ENCODE assay signal across 9 cellular contexts in genomic region chr4:153643406-153644016, GRCh38. TPM values are rescaled to one million over a fixed set of nuclear protein-coding genes. Genes with fewer than 3 reads are reported as not detected.
A peak's percentile ranks its signal among the peaks of the same experiment; 100 is the strongest.
DNase-seq lines count a peak whose midpoint lies in the region; ATAC-seq and TF ChIP-seq lines count a peak whose summit lies in the region.
"Had no signal": no experiment of that assay in that cellular context is flagged by ENCODE, and none has a peak within 500 bp of the region (broad histone marks: within the 10 kb centered on the region; RNA-seq: fewer than 3 reads in every experiment).

No MANE protein-coding gene starts in this region.

- no peaks in the 10 kb centered on the region for H3K9me3 ChIP-seq in T-helper 17 cell (ENCODE audit: control insufficient read depth, low read length, poor library complexity, severe bottlenecking)
- H3K9me3 ChIP-seq: SJSA1 had no signal

- TF ChIP-seq CTCF in BJ (IDR thresholded peaks at IDR 0.05; ENCODE audit: insufficient read depth, low read depth, low read length) = peak; percentile 47

- DNase-seq in BJ (ENCODE audit: low read depth) (peak; percentile 9), NCI-H1417 (lab: John Stamatoyannopoulos, UW) (peak; percentile 14 to 79 (median 29)), T-helper 17 cell (no peak), glomerular visceral epithelial cell (ENCODE audit: extremely low spot score) (peak; percentile 60), cerebellum (ENCODE audit: low spot score) (no peak)
- no peak for DNase-seq in stimulated activated naive CD8-positive, alpha-beta T cell treated with anti-CD3 and anti-CD28 coated beads, Interleukin-15, amount 100 ng/mL, for 72 hours

- H3K4me3 Mint-ChIP-seq in T-helper 17 cell = peak overlapping the region; percentile 41
- H3K4me3 Mint-ChIP-seq in stimulated activated naive CD8-positive, alpha-beta T cell treated with anti-CD3 and anti-CD28 coated beads, Interleukin-15, amount 100 ng/mL, for 72 hours = peak overlapping the region in 1 of 2 donors; percentile 47

- peaks cover 4% of the 10 kb centered on the region for H3K36me3 Mint-ChIP-seq in T-helper 17 cell (ENCODE audit: low read depth)

- peak overlapping the region; percentile 82 for H3K27ac Mint-ChIP-seq in T-helper 17 cell
- H3K27ac Mint-ChIP-seq in stimulated activated naive CD8-positive, alpha-beta T cell treated with anti-CD3 and anti-CD28 coated beads, Interleukin-15, amount 100 ng/mL, for 72 hours = peak overlapping the region in 1 of 2 donors; percentile 50

- peaks cover 18% of the 10 kb centered on the region for H3K4me1 Mint-ChIP-seq in T-helper 17 cell
- H3K4me1 Mint-ChIP-seq in stimulated activated naive CD8-positive, alpha-beta T cell treated with anti-CD3 and anti-CD28 coated beads, Interleukin-15, amount 100 ng/mL, for 72 hours = peaks cover 15% of the 10 kb centered on the region

- no peaks in the 10 kb centered on the region for H3K9me3 Mint-ChIP-seq in stimulated activated naive CD8-positive, alpha-beta T cell treated with anti-CD3 and anti-CD28 coated beads, Interleukin-15, amount 100 ng/mL, for 72 hours

- CTCF ChIA-PET in BJ (lab: Yijun Ruan, JAX) = interaction anchor here (0.6 to 3.0 kb wide), 16 partner anchors 9 to 499 kb away, joined by 3 to 11 read pairs (median 4); partner anchors contain the start of gene MND1

- no peaks in the 10 kb centered on the region for H3K36me3 ChIP-seq in BJ (ENCODE audit: control insufficient read depth, insufficient read depth, low read length)
- H3K36me3 ChIP-seq: SJSA1 had no signal

- ATAC-seq in GM18519 (IDR thresholded peaks at IDR 0.05; ENCODE audit: low FRiP score, unreplicated experiment) (peak; percentile 88), HG02938 (IDR thresholded peaks at IDR 0.05; ENCODE audit: unreplicated experiment) (peak; percentile 92), T-helper 17 cell (peak; percentile 95)
- peak; percentile 87 for ATAC-seq in stimulated activated naive CD8-positive, alpha-beta T cell treated with anti-CD3 and anti-CD28 coated beads, Interleukin-15, amount 100 ng/mL, for 72 hours

- H3K27me3 Mint-ChIP-seq in T-helper 17 cell = no peaks in the 10 kb centered on the region
- H3K27me3 Mint-ChIP-seq in stimulated activated naive CD8-positive, alpha-beta T cell treated with anti-CD3 and anti-CD28 coated beads, Interleukin-15, amount 100 ng/mL, for 72 hours = no peaks in the 10 kb centered on the region

- no peaks in the 10 kb centered on the region for H3K27me3 ChIP-seq in BJ (ENCODE audit: control insufficient read depth, insufficient read depth, low read length)
- H3K27me3 ChIP-seq: SJSA1 had no signal

- H3K4me3 ChIP-seq in BJ (ENCODE audit: low read depth, low read length) = no peak overlapping the region
- H3K4me3 ChIP-seq: SJSA1 had no signal

- POLR2A ChIA-PET in BJ (lab: Charles Lee) = no interaction called here

RNA-seq across cellular contexts. Expression of gene TLR2, which starts 40.6 kb away (rescaled TPM):
- polyA plus RNA-seq in BJ (2011; rRNA removed) = 0.05 TPM in 1 of 2 replicates, not detected in the other
- polyA minus RNA-seq in BJ (2011; rRNA and poly(A)+ RNA removed) = 0.05 and 0.21 TPM in 2 replicates
- total RNA-seq in T-helper 17 cell = 1 to 10 TPM; 7.3 to 9.2 TPM
- 2.2 TPM for total RNA-seq in cerebellum
- total RNA-seq: SJSA1 had no signal

Comparison
In these comparisons a context has a peak if more than half of its experiments do, and no peak if none do; other contexts are left out.
1. DNase-seq: peak in BJ (single experiment), NCI-H1417 (3 of 3) and glomerular visceral epithelial cell (single experiment); none in T-helper 17 cell (0 of 3), stimulated activated naive CD8-positive, alpha-beta T cell treated with anti-CD3 and anti-CD28 coated beads, Interleukin-15, amount 100 ng/mL, for 72 hours (0 of 2) and cerebellum (single experiment).
2. Peak in every context shown above with its lines, with median percentiles within 50 percentile points of each other: ATAC-seq.